Comparison of ENCODE assay signal across 8 cellular contexts in the genomic region with DNA sequence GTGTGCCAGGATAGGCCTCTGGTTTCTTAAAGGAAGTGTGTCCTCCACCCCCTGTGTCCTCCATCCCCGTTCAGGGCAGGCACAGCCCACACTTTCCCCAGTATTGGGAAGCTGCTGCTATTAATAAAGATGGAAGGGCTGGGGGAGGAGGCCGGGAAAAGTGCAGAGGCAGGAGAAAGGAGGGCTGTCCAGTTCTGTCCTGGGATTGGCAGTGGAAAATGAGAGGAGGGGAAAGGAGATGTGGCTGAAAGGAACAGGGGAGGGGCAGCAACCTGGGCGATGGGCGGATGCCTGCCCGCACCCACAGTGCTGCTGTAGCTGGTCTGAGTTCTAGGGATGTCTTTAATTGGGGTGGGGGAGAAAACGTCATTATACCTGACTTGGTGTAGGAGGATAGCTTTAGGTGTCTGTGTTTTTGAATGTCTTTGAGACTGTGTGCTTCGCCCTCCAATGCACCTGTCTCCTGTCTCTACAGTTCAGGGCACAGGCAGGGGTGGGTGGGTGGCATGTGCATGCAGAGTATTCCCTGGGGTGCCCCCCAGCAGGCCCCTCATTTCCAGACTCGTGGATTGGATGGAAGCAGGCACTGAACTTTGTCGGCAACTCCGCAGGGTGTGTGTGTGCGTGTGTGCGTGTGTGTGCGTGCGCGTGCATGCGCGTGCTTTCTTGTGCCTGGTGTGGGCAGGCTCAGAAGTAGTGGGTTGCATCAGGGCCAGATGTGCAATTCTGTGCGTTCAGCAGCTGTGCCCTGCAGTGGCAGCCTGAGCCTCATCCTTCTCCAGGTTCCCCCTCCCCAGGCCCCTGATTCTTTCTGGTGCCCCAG. TPM values are rescaled to one million over a fixed set of nuclear protein-coding genes. Genes with fewer than 3 reads are reported as not detected.
DNase-seq lines count a peak whose midpoint lies in the region; ATAC-seq and TF ChIP-seq lines count a peak whose summit lies in the region.

No MANE protein-coding gene starts in this region.

- peaks cover 23% of the 10 kb centered on the region for H3K27me3 Mint-ChIP-seq in GM23338 (ENCODE audit: insufficient read depth, low read depth, poor library complexity)

- H3K9me3 Mint-ChIP-seq in GM23338, result no peaks in the 10 kb centered on the region

- H3K79me2 ChIP-seq in GM23338 (replicated peaks; ENCODE audit: insufficient read depth), result peaks cover 66% of the 10 kb centered on the region
- peaks cover 43% of the 10 kb centered on the region for H3K79me2 ChIP-seq in SU-DHL-6 (ENCODE audit: insufficient read depth, low read length)

- peaks cover 36% of the 10 kb centered on the region for H3K4me1 ChIP-seq in GM23338 (ENCODE audit: insufficient read depth)

- no peak for DNase-seq in GM23338 (ENCODE audit: low spot score)
- DNase-seq in cardiac fibroblast (ENCODE audit: low read depth in 2 of 2), result peak; percentile 43 to 58
- peak; percentile 84 for DNase-seq in left kidney (ENCODE audit: low read depth, low spot score)
- DNase-seq in stimulated activated CD4-positive, alpha-beta T cell treated with anti-CD3 and anti-CD28 coated beads, Interleukin-4, amount 100 ng/mL, for 24 hours, result peak; percentile 58
- no peak for DNase-seq in NCI-H1436 (lab: John Stamatoyannopoulos, UW)
- no peak for DNase-seq in SK-N-DZ (ENCODE audit: low spot score)
- no peak for DNase-seq in NCI-H2171 treated with DMSO at 0.1 percent for 48 hours (lab: John Stamatoyannopoulos, UW)

- H3F3A ChIP-seq in GM23338 (replicated peaks; ENCODE audit: low read depth) (0 out of 2 replicates have a peak, but pooled peaks cover 4% of the 10 kb centered on the region), SU-DHL-6 (ENCODE audit: insufficient read depth) (peaks cover 25% of the 10 kb centered on the region)

- H3K27ac ChIP-seq in GM23338 (ENCODE audit: low read depth) (no peak overlapping the region), SU-DHL-6 (ENCODE audit: low read depth, low read length) (peak overlapping the region; percentile 87)

- peak overlapping the region; percentile 95 for H3K4me2 ChIP-seq in GM23338
- H3K4me2 ChIP-seq in SU-DHL-6 (ENCODE audit: low read depth, low read length, poor library complexity, severe bottlenecking), result peak overlapping the region; percentile 73

- H3K9me2 ChIP-seq in GM23338 (ENCODE audit: insufficient read depth), result no peaks in the 10 kb centered on the region
- H3K9me2 ChIP-seq in SU-DHL-6 (replicated peaks; ENCODE audit: insufficient read depth, low read length), result no peaks in the 10 kb centered on the region

- H4K20me1 ChIP-seq in GM23338 (replicated peaks; ENCODE audit: insufficient read depth) (peaks cover 13% of the 10 kb centered on the region; the same call in 1 of the 2 replicates), SU-DHL-6 (ENCODE audit: low read depth, low read length) (no peaks in the 10 kb centered on the region)

- no peaks in the 10 kb centered on the region for H3K36me3 ChIP-seq in GM23338 (ENCODE audit: insufficient read depth)
- H3K36me3 ChIP-seq in SU-DHL-6 (ENCODE audit: low read length), result no peaks in the 10 kb centered on the region

- H2AFZ ChIP-seq in GM23338, result no peak overlapping the region
- H2AFZ ChIP-seq in SU-DHL-6 (ENCODE audit: low read depth, low read length, severe bottlenecking), result no peak overlapping the region

- H3K9ac ChIP-seq in SU-DHL-6 (ENCODE audit: low read length), result peak overlapping the region; percentile 84; the same call in 1 of the 2 replicates

- no peaks in the 10 kb centered on the region; the same call in 2 of the 3 replicates for H3K36me3 Mint-ChIP-seq in GM23338 (ENCODE audit: low read depth)

- peak overlapping the region; percentile 86 for H3K4me3 ChIP-seq in GM23338
- no peak overlapping the region for H3K4me3 ChIP-seq in SU-DHL-6 (ENCODE audit: insufficient read depth, low read length, poor library complexity, severe bottlenecking)
- peak overlapping the region; percentile 93 to 95 for H3K4me3 ChIP-seq in cardiac fibroblast (replicated peaks in 1 of 2; ENCODE audit: low read depth in 2 of 2, low read length in 2 of 2)

- H3K4me1 Mint-ChIP-seq in GM23338, result peaks cover 46% of the 10 kb centered on the region

- no peak for TF ChIP-seq CTCF in GM23338 (conservative IDR thresholded peaks at IDR 0.05; ENCODE audit: low read depth in 2 of 2)
- TF ChIP-seq CTCF in SU-DHL-6 (IDR thresholded peaks at IDR 0.05; ENCODE audit: insufficient read depth, low read length, poor library complexity, severe bottlenecking), result no peak
- TF ChIP-seq CTCF in cardiac fibroblast (IDR thresholded peaks at IDR 0.05; ENCODE audit: low read depth, low read length), result no peak

- H3K27ac Mint-ChIP-seq in GM23338, result no peak overlapping the region

- H3K27me3 ChIP-seq in GM23338 (ENCODE audit: insufficient read depth) (0 out of 2 replicates have a peak, but pooled peaks cover 3% of the 10 kb centered on the region), SU-DHL-6 (ENCODE audit: low read length) (no peaks in the 10 kb centered on the region)

- peak overlapping the region; percentile 95 for H3K4me3 Mint-ChIP-seq in GM23338

- no peak for ATAC-seq in GM23338

- peaks cover 1% of the 10 kb centered on the region; the same call in 1 of the 2 replicates for H3K9me3 ChIP-seq in SU-DHL-6 (ENCODE audit: insufficient read depth, low read length)

TF ChIP-seq in GM23338, 12 proteins besides CTCF, POLR2A, EP300 and RAD21 (continues in another document):
- TF ChIP-seq, protein P1, sequence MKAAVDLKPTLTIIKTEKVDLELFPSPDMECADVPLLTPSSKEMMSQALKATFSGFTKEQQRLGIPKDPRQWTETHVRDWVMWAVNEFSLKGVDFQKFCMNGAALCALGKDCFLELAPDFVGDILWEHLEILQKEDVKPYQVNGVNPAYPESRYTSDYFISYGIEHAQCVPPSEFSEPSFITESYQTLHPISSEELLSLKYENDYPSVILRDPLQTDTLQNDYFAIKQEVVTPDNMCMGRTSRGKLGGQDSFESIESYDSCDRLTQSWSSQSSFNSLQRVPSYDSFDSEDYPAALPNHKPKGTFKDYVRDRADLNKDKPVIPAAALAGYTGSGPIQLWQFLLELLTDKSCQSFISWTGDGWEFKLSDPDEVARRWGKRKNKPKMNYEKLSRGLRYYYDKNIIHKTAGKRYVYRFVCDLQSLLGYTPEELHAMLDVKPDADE (IDR thresholded peaks at IDR 0.05), result no peak
- TF ChIP-seq, protein P2, sequence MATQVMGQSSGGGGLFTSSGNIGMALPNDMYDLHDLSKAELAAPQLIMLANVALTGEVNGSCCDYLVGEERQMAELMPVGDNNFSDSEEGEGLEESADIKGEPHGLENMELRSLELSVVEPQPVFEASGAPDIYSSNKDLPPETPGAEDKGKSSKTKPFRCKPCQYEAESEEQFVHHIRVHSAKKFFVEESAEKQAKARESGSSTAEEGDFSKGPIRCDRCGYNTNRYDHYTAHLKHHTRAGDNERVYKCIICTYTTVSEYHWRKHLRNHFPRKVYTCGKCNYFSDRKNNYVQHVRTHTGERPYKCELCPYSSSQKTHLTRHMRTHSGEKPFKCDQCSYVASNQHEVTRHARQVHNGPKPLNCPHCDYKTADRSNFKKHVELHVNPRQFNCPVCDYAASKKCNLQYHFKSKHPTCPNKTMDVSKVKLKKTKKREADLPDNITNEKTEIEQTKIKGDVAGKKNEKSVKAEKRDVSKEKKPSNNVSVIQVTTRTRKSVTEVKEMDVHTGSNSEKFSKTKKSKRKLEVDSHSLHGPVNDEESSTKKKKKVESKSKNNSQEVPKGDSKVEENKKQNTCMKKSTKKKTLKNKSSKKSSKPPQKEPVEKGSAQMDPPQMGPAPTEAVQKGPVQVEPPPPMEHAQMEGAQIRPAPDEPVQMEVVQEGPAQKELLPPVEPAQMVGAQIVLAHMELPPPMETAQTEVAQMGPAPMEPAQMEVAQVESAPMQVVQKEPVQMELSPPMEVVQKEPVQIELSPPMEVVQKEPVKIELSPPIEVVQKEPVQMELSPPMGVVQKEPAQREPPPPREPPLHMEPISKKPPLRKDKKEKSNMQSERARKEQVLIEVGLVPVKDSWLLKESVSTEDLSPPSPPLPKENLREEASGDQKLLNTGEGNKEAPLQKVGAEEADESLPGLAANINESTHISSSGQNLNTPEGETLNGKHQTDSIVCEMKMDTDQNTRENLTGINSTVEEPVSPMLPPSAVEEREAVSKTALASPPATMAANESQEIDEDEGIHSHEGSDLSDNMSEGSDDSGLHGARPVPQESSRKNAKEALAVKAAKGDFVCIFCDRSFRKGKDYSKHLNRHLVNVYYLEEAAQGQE (IDR thresholded peaks at IDR 0.05; ENCODE audit: unreplicated experiment), result no peak
- TF ChIP-seq CREB1 (CRISPR knock-in tag; IDR thresholded peaks at IDR 0.05; ENCODE audit: low read depth) (no peak), STAT1 (IDR thresholded peaks at IDR 0.05; ENCODE audit: unreplicated experiment) (no peak), ZNF114 (CRISPR knock-in tag; IDR thresholded peaks at IDR 0.05) (no peak), EZH2 (IDR thresholded peaks at IDR 0.05; ENCODE audit: low read depth, unreplicated experiment) (no peak), NANOG (IDR thresholded peaks at IDR 0.05; ENCODE audit: borderline replicate concordance) (no peak), POLR2AphosphoS5 (IDR thresholded peaks at IDR 0.05; ENCODE audit: low read depth) (no peak), JUNB (IDR thresholded peaks at IDR 0.05; ENCODE audit: unreplicated experiment) (no peak), EZH2phosphoT487 (IDR thresholded peaks at IDR 0.05; ENCODE audit: unreplicated experiment) (no peak)

RNA-seq across cellular contexts. Expression of a gene that starts 2.5 kb away (rescaled TPM):
- total RNA-seq in GM23338 (2014; rRNA removed; shearing (Covaris generic)), result 33.4 and 36.7 TPM in 2 replicates
- polyA plus RNA-seq in GM23338 (2016; fragmentation: Nextera tagmentation; extraction: Ambion mirVana), result 15.1 and 20.2 TPM in 2 replicates
- 32.2 and 35.3 TPM in 2 replicates for polyA plus RNA-seq in SK-N-DZ (2014; cell fraction: cytosol; rRNA removed)
- polyA plus RNA-seq in SK-N-DZ (2014; cell fraction: nucleus; rRNA removed), result 24.5 and 41.7 TPM in 2 replicates

Comparison
In these comparisons a context has a peak if more than half of its experiments do, and no peak if none do; other contexts are left out.
1. DNase-seq: peak in cardiac fibroblast (2 of 2), left kidney (single experiment) and stimulated activated CD4-positive, alpha-beta T cell treated with anti-CD3 and anti-CD28 coated beads, Interleukin-4, amount 100 ng/mL, for 24 hours (single experiment); none in GM23338 (single experiment), NCI-H1436 (single experiment), SK-N-DZ (single experiment) and NCI-H2171 treated with DMSO at 0.1 percent for 48 hours (single experiment).